12 cellular contexts compared by ENCODE assay signal in the genomic region with DNA sequence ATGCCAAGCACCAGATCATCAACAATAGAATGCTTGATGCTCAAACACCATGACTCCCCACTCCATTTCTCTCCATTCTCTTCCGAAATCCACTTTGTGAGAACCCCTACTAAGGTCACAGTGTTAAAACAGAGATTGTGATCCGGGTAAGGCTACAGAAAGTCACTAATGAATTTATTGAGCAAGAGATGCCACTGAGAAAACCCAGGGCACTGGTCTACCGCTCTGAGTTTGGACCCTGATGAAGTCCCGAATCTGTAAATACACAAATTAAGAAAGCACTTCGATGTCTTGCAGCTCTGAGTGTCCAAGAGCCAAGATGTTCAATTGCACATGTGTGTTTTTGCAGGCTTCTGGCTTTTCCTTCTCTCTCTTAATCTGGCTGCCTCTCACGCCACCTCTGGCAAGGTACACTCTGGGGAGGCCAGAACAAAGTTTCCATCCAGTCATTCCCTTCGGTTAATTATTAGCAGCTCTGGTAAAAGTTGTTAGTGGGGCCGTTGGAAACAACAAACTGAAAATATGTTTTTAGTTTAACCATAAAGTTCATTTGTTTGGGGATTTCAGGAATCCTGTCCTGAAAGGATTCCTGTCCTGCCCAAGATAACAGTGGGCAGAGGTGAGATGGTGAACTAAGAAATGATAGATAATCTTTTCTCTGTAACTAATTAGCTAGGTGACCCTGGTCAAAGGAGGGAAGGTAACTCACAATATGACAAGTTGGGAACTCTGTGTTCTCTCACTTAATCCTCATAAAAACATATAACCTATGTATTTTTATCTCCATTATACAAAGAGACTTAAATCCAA.
A peak's percentile ranks its signal among the peaks of the same experiment; 100 is the strongest.
DNase-seq lines count a peak whose midpoint lies in the region; ATAC-seq, FAIRE-seq and TF ChIP-seq lines count a peak whose summit lies in the region.
"Had no signal": no experiment of that assay in that cellular context is flagged by ENCODE, and none has a peak within 500 bp of the region (broad histone marks: within the 10 kb centered on the region; RNA-seq: fewer than 3 reads in every experiment).

No MANE protein-coding gene starts in this region.

- no peaks in the 10 kb centered on the region for H4K20me1 ChIP-seq in OCI-LY1 (ENCODE audit: insufficient read depth, low read length)

- FAIRE-seq in A549 (lab: Jason Lieb, UNC): peak; percentile 96

- H3K27ac ChIP-seq in A549 (peak overlapping the region; percentile 78 to 87), OCI-LY1 (ENCODE audit: low read depth, low read length, poor library complexity, severe bottlenecking) (no peak overlapping the region), lower lobe of right lung (no peak overlapping the region)
- H3K27ac ChIP-seq: gastrocnemius medialis had no signal

- peak; percentile 47 to 64 for TF ChIP-seq RAD21 in A549 (conservative IDR thresholded peaks at IDR 0.05 in 1 of 2, IDR thresholded peaks at IDR 0.05 in 1 of 2)

- no peaks in the 10 kb centered on the region for H3K9me2 ChIP-seq in OCI-LY1 (ENCODE audit: low read depth, low read length)

- DNase-seq in A549 (ENCODE audit: low read depth in 1 of 2, low spot score in 1 of 2) (peak; percentile 63 to 88), lower lobe of right lung (no peak), cerebellar nuclear complex (lab: John Stamatoyannopoulos, UW) (no peak), posterior vena cava (ENCODE audit: low spot score) (no peak)
- DNase-seq: central memory CD4-positive, alpha-beta T cell; gastrocnemius medialis; naive B cell; NCI-H146 had no signal

- CTCF ChIA-PET in A549 (lab: Yijun Ruan, JAX): interaction anchor here (0.7 to 2.3 kb wide), 6 partner anchors 21 to 688 kb away, joined by 3 to 10 read pairs (median 4); no protein-coding TSS in a partner anchor

- H3F3A ChIP-seq in OCI-LY1 (ENCODE audit: insufficient read depth, low read length): peaks cover 7% of the 10 kb centered on the region; the same call in 1 of the 2 replicates

- no peaks in the 10 kb centered on the region for H3K27me3 ChIP-seq in OCI-LY1 (ENCODE audit: insufficient read depth, low read length)
- no peaks in the 10 kb centered on the region for H3K27me3 ChIP-seq in lower lobe of right lung (ENCODE audit: low read depth)
- H3K27me3 ChIP-seq: gastrocnemius medialis had no signal

- TF ChIP-seq CTCF in A549 (IDR thresholded peaks at IDR 0.05): no peak; the same call in 2 of the 3 replicates
- no peak for TF ChIP-seq CTCF in OCI-LY1 (IDR thresholded peaks at IDR 0.05; ENCODE audit: low read length)
- TF ChIP-seq CTCF in lower lobe of right lung (IDR thresholded peaks at IDR 0.05): no peak

- peak overlapping the region; percentile 61 for H3K4me2 ChIP-seq in A549
- H3K4me2 ChIP-seq in OCI-LY1 (ENCODE audit: low read length): no peak overlapping the region

- no peak overlapping the region for H3K9ac ChIP-seq in OCI-LY1 (ENCODE audit: low read length)

- intact Hi-C loops in lower lobe of right lung (cut with DNase I) (loop anchor here (10.0 kb wide), 1 partner anchor 65 kb away; no protein-coding TSS in a partner anchor), posterior vena cava (cut with DNase I) (no loop called here)

- peak; percentile 86 to 90 for ATAC-seq in A549
- ATAC-seq in GM21619 (IDR thresholded peaks at IDR 0.05; ENCODE audit: unreplicated experiment): peak; percentile 55
- peak; percentile 17 to 57 for ATAC-seq in lower lobe of right lung
- ATAC-seq in GM21825 (IDR thresholded peaks at IDR 0.05; ENCODE audit: unreplicated experiment): no peak
- ATAC-seq in GM19035 (IDR thresholded peaks at IDR 0.05; ENCODE audit: unreplicated experiment): no peak
- ATAC-seq: gastrocnemius medialis had no signal

- H3K36me3 ChIP-seq in OCI-LY1 (ENCODE audit: insufficient read depth, low read length) (no peaks in the 10 kb centered on the region), lower lobe of right lung (no peaks in the 10 kb centered on the region)
- H3K36me3 ChIP-seq: gastrocnemius medialis had no signal

- peaks cover 60% of the 10 kb centered on the region for H3K4me1 ChIP-seq in A549
- H3K4me1 ChIP-seq in OCI-LY1 (ENCODE audit: insufficient read depth, low read length, severe bottlenecking): peaks cover 16% of the 10 kb centered on the region
- H3K4me1 ChIP-seq in lower lobe of right lung: peaks cover 15% of the 10 kb centered on the region

- POLR2A ChIA-PET in A549 (lab: Yijun Ruan, JAX): interaction anchor here (1.8 to 2.0 kb wide), 2 partner anchors 73 to 75 kb away, joined by 9 to 24 read pairs; a partner anchor contains a TSS

- H2AFZ ChIP-seq in OCI-LY1 (ENCODE audit: low read length): 0 out of 2 replicates have a peak overlapping the region, but pooled peaks have one; percentile 44

- 3% methylated on average over 8 of the region's 8 CpGs for WGBS in A549 (ENCODE audit: missing lambda C conversion rate)

- H3K4me3 ChIP-seq in A549 (no peak overlapping the region; the same call in 2 of the 3 replicates), OCI-LY1 (ENCODE audit: low read depth, low read length, poor library complexity, severe bottlenecking) (no peak overlapping the region), lower lobe of right lung (no peak overlapping the region)
- H3K4me3 ChIP-seq: gastrocnemius medialis had no signal

- no peak for TF ChIP-seq POLR2A in A549 (IDR thresholded peaks at IDR 0.05; ENCODE audit: low read length)

- no peaks in the 10 kb centered on the region for H3K79me2 ChIP-seq in OCI-LY1 (ENCODE audit: insufficient read depth, low read length)

- H3K9me3 ChIP-seq in A549: peaks cover 11% of the 10 kb centered on the region; the same call in 1 of the 3 replicates
- H3K9me3 ChIP-seq in OCI-LY1 (ENCODE audit: low read length): no peaks in the 10 kb centered on the region
- no peaks in the 10 kb centered on the region for H3K9me3 ChIP-seq in lower lobe of right lung
- H3K9me3 ChIP-seq: gastrocnemius medialis had no signal

- no peak; a peak in 1 of 5 replicates for TF ChIP-seq EP300 in A549 (IDR thresholded peaks at IDR 0.05)

TF ChIP-seq in A549, 52 proteins besides CTCF, POLR2A, EP300 and RAD21:
- TF ChIP-seq JUN (IDR thresholded peaks at IDR 0.05) (peak in 1 of 2 experiments; percentile 18; a peak in 2 of 5 replicates), CEBPB (IDR thresholded peaks at IDR 0.05) (peak; percentile 55 to 61; a peak in 3 of 4 replicates), FOSL2 (IDR thresholded peaks at IDR 0.05) (no peak), FOSL2 (CRISPR knock-in tag; IDR thresholded peaks at IDR 0.05) (peak; percentile 28; the same call in 1 of the 2 replicates), ZSCAN20 (CRISPR knock-in tag; IDR thresholded peaks at IDR 0.05) (peak; percentile 20; the same call in 1 of the 2 replicates), CBX8 (IDR thresholded peaks at IDR 0.05) (no peak), MAZ (IDR thresholded peaks at IDR 0.05; ENCODE audit: borderline replicate concordance, low read depth, low read length) (no peak)
- TF ChIP-seq, protein P1, sequence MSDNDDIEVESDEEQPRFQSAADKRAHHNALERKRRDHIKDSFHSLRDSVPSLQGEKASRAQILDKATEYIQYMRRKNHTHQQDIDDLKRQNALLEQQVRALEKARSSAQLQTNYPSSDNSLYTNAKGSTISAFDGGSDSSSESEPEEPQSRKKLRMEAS (IDR thresholded peaks at IDR 0.05): peak; percentile 54; the same call in 1 of the 2 replicates
- TF ChIP-seq, protein P2, sequence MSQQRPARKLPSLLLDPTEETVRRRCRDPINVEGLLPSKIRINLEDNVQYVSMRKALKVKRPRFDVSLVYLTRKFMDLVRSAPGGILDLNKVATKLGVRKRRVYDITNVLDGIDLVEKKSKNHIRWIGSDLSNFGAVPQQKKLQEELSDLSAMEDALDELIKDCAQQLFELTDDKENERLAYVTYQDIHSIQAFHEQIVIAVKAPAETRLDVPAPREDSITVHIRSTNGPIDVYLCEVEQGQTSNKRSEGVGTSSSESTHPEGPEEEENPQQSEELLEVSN (IDR thresholded peaks at IDR 0.05; ENCODE audit: borderline replicate concordance, low read depth): peak; percentile 33; the same call in 1 of the 2 replicates

Comparison
In these comparisons a context has a peak if more than half of its experiments do, and no peak if none do; other contexts are left out.
1. ATAC-seq: peak in A549 (2 of 2), GM21619 (single experiment) and lower lobe of right lung (2 of 2); none in GM21825 (single experiment) and GM19035 (single experiment).
2. DNase-seq: peak in A549 (2 of 2); none in lower lobe of right lung (single experiment), cerebellar nuclear complex (0 of 2) and posterior vena cava (single experiment).
3. H3K27ac ChIP-seq: peak in A549 (2 of 2); none in OCI-LY1 (single experiment) and lower lobe of right lung (single experiment).